ENCODE assay signal across 11 cellular contexts in the genomic region with DNA sequence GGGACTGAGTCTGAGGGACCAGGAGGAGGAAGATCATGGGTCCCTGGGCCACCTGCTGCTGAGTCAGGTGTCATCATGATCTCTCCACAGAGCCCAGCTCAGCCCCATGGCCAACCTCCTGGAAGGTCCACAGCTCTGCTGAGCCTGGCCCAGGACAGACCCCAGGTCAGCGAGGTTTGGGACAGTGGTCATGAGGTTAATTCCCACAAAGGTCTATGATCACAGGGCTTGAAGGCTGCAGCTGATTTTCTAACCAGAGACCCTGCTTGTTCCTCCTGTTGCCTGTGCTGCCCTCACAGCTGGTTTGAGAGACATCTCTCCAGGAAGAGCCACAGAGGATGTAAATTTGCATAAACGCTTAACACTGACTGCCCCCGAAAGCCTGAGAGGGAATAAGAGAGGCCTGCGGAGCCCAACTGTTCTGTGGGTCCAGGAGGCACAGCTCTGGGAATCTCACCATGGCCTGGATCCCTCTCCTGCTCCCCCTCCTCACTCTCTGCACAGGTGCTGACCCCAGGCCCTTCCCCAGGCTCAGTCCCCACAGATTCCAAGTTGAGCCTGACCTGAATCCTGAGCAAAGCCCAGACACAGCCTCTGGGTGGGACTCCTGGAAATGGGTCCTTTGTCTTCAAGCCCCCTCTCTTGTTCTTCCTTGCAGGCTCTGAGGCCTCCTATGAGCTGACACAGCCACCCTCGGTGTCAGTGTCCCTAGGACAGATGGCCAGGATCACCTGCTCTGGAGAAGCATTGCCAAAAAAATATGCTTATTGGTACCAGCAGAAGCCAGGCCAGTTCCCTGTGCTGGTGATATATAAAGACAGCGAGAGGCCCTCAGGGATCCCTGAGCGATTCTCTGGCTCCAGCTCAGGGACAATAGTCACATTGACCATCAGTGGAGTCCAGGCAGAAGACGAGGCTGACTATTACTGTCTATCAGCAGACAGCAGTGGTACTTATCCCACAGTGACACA.
DNase-seq lines count a peak whose midpoint lies in the region; ATAC-seq, FAIRE-seq and TF ChIP-seq lines count a peak whose summit lies in the region.
"Had no signal": no experiment of that assay in that cellular context is flagged by ENCODE, and none has a peak within 500 bp of the region (broad histone marks: within the 10 kb centered on the region; RNA-seq: fewer than 3 reads in every experiment).

No MANE protein-coding gene starts in this region.

- H3K36me3 ChIP-seq in GM06990 (ENCODE audit: control insufficient read depth, insufficient read depth, low read length), result no peaks in the 10 kb centered on the region
- H3K36me3 ChIP-seq: heart right ventricle, prostate gland had no signal

- H3K27me3 ChIP-seq in GM06990 (replicated peaks; ENCODE audit: control insufficient read depth, insufficient read depth, low read length), result no peaks in the 10 kb centered on the region

- TF ChIP-seq CTCF in GM06990 (IDR thresholded peaks at IDR 0.05; ENCODE audit: insufficient read depth, low read length, poor library complexity, severe bottlenecking), result no peak
- no peak for TF ChIP-seq CTCF in omental fat pad (IDR thresholded peaks at IDR 0.05)

- ATAC-seq in HG03571 (IDR thresholded peaks at IDR 0.05; ENCODE audit: unreplicated experiment) (peak; percentile 51), HG03095 (IDR thresholded peaks at IDR 0.05; ENCODE audit: unreplicated experiment) (no peak), omental fat pad (ENCODE audit: low FRiP score) (no peak), GM21360 (IDR thresholded peaks at IDR 0.05; ENCODE audit: unreplicated experiment) (no peak)

- no peak overlapping the region for H3K4me3 ChIP-seq in GM06990 (replicated peaks; ENCODE audit: low read depth, low read length)
- H3K4me3 ChIP-seq: heart right ventricle, prostate gland had no signal

- DNase-seq in GM06990 (ENCODE audit: extremely low read depth, insufficient read length) (peak; percentile 20), GM19239 (ENCODE audit: insufficient read length, low spot score) (peak; percentile 56), germinal center (ENCODE audit: low spot score) (peak; percentile 30), NCI-H446 treated with DMSO at 0.1 percent for 48 hours (lab: John Stamatoyannopoulos, UW) (no peak), omental fat pad (ENCODE audit: low spot score) (no peak)
- DNase-seq: cortex of kidney had no signal

- peak; percentile 97 for FAIRE-seq in GM19239 (lab: Jason Lieb, UNC)

Comparison
In these comparisons a context has a peak if more than half of its experiments do, and no peak if none do; other contexts are left out.
1. DNase-seq: peak in GM06990 (single experiment), GM19239 (single experiment) and germinal center (single experiment); none in NCI-H446 treated with DMSO at 0.1 percent for 48 hours (single experiment) and omental fat pad (single experiment).